16 cellular contexts compared by ENCODE assay signal in genomic region chr12:27048822-27049752, GRCh38. TPM values are rescaled to one million over a fixed set of nuclear protein-coding genes. Genes with fewer than 3 reads are reported as not detected.
DNase-seq lines count a peak whose midpoint lies in the region; ATAC-seq, FAIRE-seq and TF ChIP-seq lines count a peak whose summit lies in the region.
"Had no signal": no experiment of that assay in that cellular context is flagged by ENCODE, and none has a peak within 500 bp of the region (broad histone marks: within the 10 kb centered on the region; RNA-seq: fewer than 3 reads in every experiment).

No MANE protein-coding gene starts in this region.

- H3K36me3 ChIP-seq in IMR-90 (ENCODE audit: control insufficient read depth, insufficient read depth, low read length) (no peaks in the 10 kb centered on the region), astrocyte (ENCODE audit: insufficient read depth, low read length) (no peaks in the 10 kb centered on the region)
- H3K36me3 ChIP-seq: BE2C, gastrocnemius medialis had no signal

- peak overlapping the region; percentile 61; the same call in 1 of the 2 replicates for H3K4ac ChIP-seq in IMR-90 (ENCODE audit: low read depth, low read length)

- in situ Hi-C loops in IMR-90 (cut with MboI; ENCODE audit: low sequenced_read_pairs), result no loop called here

- no peak overlapping the region for H2AFZ ChIP-seq in IMR-90 (replicated peaks; ENCODE audit: low read length, poor library complexity)
- H2AFZ ChIP-seq in astrocyte (ENCODE audit: low read depth, low read length), result peak overlapping the region; percentile 1

- POLR2A ChIA-PET in AG04450 (lab: Yijun Ruan, JAX) (no interaction called here), IMR-90 (lab: Charles Lee; ENCODE audit: unreplicated experiment) (no interaction called here)

- no peak overlapping the region for H3K23ac ChIP-seq in IMR-90 (ENCODE audit: low read depth, low read length)

- H3K9me3 Mint-ChIP-seq in astrocyte (ENCODE audit: unreplicated experiment), result no peaks in the 10 kb centered on the region
- peaks cover 9% of the 10 kb centered on the region for H3K9me3 Mint-ChIP-seq in activated naive CD4-positive, alpha-beta T cell treated with anti-CD3 and anti-CD28 coated beads for 36 hours

- H2BK5ac ChIP-seq in IMR-90 (ENCODE audit: low read depth, low read length, poor library complexity, severe bottlenecking), result peak overlapping the region; percentile 38

- H2BK20ac ChIP-seq in IMR-90 (ENCODE audit: low read depth, low read length), result peak overlapping the region; percentile 12; the same call in 1 of the 2 replicates

- H3K4me1 ChIP-seq in IMR-90 (ENCODE audit: control insufficient read depth, insufficient read depth, low read length) (peaks cover 2% of the 10 kb centered on the region; the same call in 1 of the 2 replicates), astrocyte (ENCODE audit: insufficient read depth, low read length) (peaks cover 4% of the 10 kb centered on the region), foreskin keratinocyte (peaks cover 12% of the 10 kb centered on the region)
- H3K4me1 ChIP-seq: BE2C, gastrocnemius medialis, testis had no signal

- TF ChIP-seq POLR2A in IMR-90 (IDR thresholded peaks at IDR 0.05; ENCODE audit: low read depth, low read length), result no peak

- H3K27me3 Mint-ChIP-seq in astrocyte (ENCODE audit: low read depth, unreplicated experiment), result no peaks in the 10 kb centered on the region
- H3K27me3 Mint-ChIP-seq in activated naive CD4-positive, alpha-beta T cell treated with anti-CD3 and anti-CD28 coated beads for 36 hours (ENCODE audit: low read depth), result no peaks in the 10 kb centered on the region
- H3K27me3 Mint-ChIP-seq: brain, progenitor cell of endocrine pancreas had no signal

- H4K91ac ChIP-seq in IMR-90 (ENCODE audit: insufficient read depth, low read depth, low read length), result no peak overlapping the region

- H3K14ac ChIP-seq in IMR-90 (replicated peaks; ENCODE audit: low read depth, low read length), result no peak overlapping the region; the same call in 1 of the 2 replicates

- peak overlapping the region; percentile 50; the same call in 1 of the 2 replicates for H3K4me2 ChIP-seq in IMR-90 (ENCODE audit: low read depth, low read length)
- H3K4me2 ChIP-seq in astrocyte (ENCODE audit: low read length), result peak overlapping the region; percentile 14

- WGBS in IMR-90 (ENCODE audit: extremely low coverage in 2 of 2, insufficient read length in 1 of 2), 2 experiments, result no CpG with 5 or more reads among the region's 4 CpGs

- no peak for FAIRE-seq in astrocyte (lab: Jason Lieb, UNC)

- peaks cover 4% of the 10 kb centered on the region for H3K4me1 Mint-ChIP-seq in astrocyte (ENCODE audit: low read depth, unreplicated experiment)
- H3K4me1 Mint-ChIP-seq in activated naive CD4-positive, alpha-beta T cell treated with anti-CD3 and anti-CD28 coated beads for 36 hours (ENCODE audit: low read depth), result no peaks in the 10 kb centered on the region
- H3K4me1 Mint-ChIP-seq: brain had no signal

- H2AK9ac ChIP-seq in IMR-90 (replicated peaks; ENCODE audit: low read depth, low read length, poor library complexity), result no peak overlapping the region

- dilution Hi-C loops in IMR-90 (cut with HindIII; ENCODE audit: low sequenced_read_pairs, unreplicated experiment), result no loop called here

- H3K27ac Mint-ChIP-seq in astrocyte (ENCODE audit: unreplicated experiment), result peak overlapping the region; percentile 51
- no peak overlapping the region for H3K27ac Mint-ChIP-seq in activated naive CD4-positive, alpha-beta T cell treated with anti-CD3 and anti-CD28 coated beads for 36 hours
- H3K27ac Mint-ChIP-seq: brain, progenitor cell of endocrine pancreas had no signal

- H3K9ac ChIP-seq in IMR-90 (ENCODE audit: low read depth, low read length), result no peak overlapping the region
- no peak overlapping the region for H3K9ac ChIP-seq in astrocyte (ENCODE audit: low read length)

- no peak for TF ChIP-seq CTCF in AG04450 (IDR thresholded peaks at IDR 0.05; ENCODE audit: low read depth, low read length)
- no peak for TF ChIP-seq CTCF in IMR-90 (conservative IDR thresholded peaks at IDR 0.05; ENCODE audit: low read depth, low read length)
- no peak for TF ChIP-seq CTCF in astrocyte (IDR thresholded peaks at IDR 0.05; ENCODE audit: insufficient read depth, low read depth, low read length)
- no peak for TF ChIP-seq CTCF in foreskin keratinocyte (conservative IDR thresholded peaks at IDR 0.05)

- BruUV-seq in IMR-90 (replicated peaks; lab: Mats Ljungman, UMichigan), result no TSS peak

- H3K18ac ChIP-seq in IMR-90 (ENCODE audit: low read depth, low read length), result no peak overlapping the region

- no peak overlapping the region for H3K4me3 Mint-ChIP-seq in astrocyte (ENCODE audit: unreplicated experiment)
- no peak overlapping the region for H3K4me3 Mint-ChIP-seq in activated naive CD4-positive, alpha-beta T cell treated with anti-CD3 and anti-CD28 coated beads for 36 hours
- H3K4me3 Mint-ChIP-seq: activated T-cell treated with anti-CD3 and anti-CD28 coated beads, Interleukin-2, amount 50 U/mL, for 4 hours; brain had no signal

- H3K9me1 ChIP-seq in IMR-90 (ENCODE audit: insufficient read depth, low read length), result no peaks in the 10 kb centered on the region

- H2AK5ac ChIP-seq in IMR-90 (ENCODE audit: low read depth, low read length), result no peak overlapping the region

- no peak overlapping the region for H3K27ac ChIP-seq in AG04450 (ENCODE audit: low read depth, low read length)
- peak overlapping the region; percentile 20; the same call in 1 of the 2 replicates for H3K27ac ChIP-seq in IMR-90 (ENCODE audit: insufficient read depth, low read length)
- H3K27ac ChIP-seq in astrocyte (ENCODE audit: low read depth, low read length), result no peak overlapping the region
- H3K27ac ChIP-seq in foreskin keratinocyte, result peak overlapping the region; percentile 45
- H3K27ac ChIP-seq: gastrocnemius medialis, testis had no signal

- no peaks in the 10 kb centered on the region for H3K79me2 ChIP-seq in astrocyte (ENCODE audit: insufficient read depth, low read length)

- no peaks in the 10 kb centered on the region for H3K79me1 ChIP-seq in IMR-90 (ENCODE audit: low read depth in 1 of 2, low read length in 2 of 2)

- peak; percentile 63 for DNase-seq in AG04450 (ENCODE audit: low read depth, low spot score)
- DNase-seq in IMR-90, result peak; percentile 91
- peak; percentile 57 for DNase-seq in astrocyte (ENCODE audit: low read depth)
- DNase-seq in foreskin keratinocyte, result peak; percentile 68 to 86
- no peak for DNase-seq in activated naive CD4-positive, alpha-beta T cell treated with anti-CD3 and anti-CD28 coated beads for 36 hours
- no peak for DNase-seq in GF-D8 (lab: John Stamatoyannopoulos, UW)
- DNase-seq: activated CD4-positive, CD25-positive, alpha-beta regulatory T cell treated with anti-CD3 and anti-CD28 coated beads, Interleukin-2, amount 50 U/mL, for 72 hours; activated T-cell treated with anti-CD3 and anti-CD28 coated beads, Interleukin-2, amount 50 U/mL, for 4 hours; BE2C; gastrocnemius medialis; NCI-H345; testis had no signal

- intact Hi-C loops in IMR-90 (cut with micrococcal nuclease), result no loop called here
- intact Hi-C loops in activated naive CD4-positive, alpha-beta T cell treated with anti-CD3 and anti-CD28 coated beads for 36 hours (cut with micrococcal nuclease), result no loop called here

- CTCF ChIA-PET in AG04450 (lab: Charles Lee) (interaction anchor here (0.8 kb wide), 1 partner anchor 257 kb away, joined by 4 read pairs; no protein-coding TSS in a partner anchor), IMR-90 (lab: Yijun Ruan, JAX) (interaction anchor here (0.6 to 0.7 kb wide), 2 partner anchors 11 to 43 kb away, joined by 3 to 4 read pairs; no protein-coding TSS in a partner anchor)
- CTCF ChIA-PET in activated naive CD4-positive, alpha-beta T cell treated with anti-CD3 and anti-CD28 coated beads for 36 hours (lab: Charles Lee), result no interaction called here

- 0 out of 2 replicates have a peak overlapping the region, but pooled peaks have one; percentile 64 for H4K5ac ChIP-seq in IMR-90 (ENCODE audit: low read depth, low read length)

- H2BK15ac ChIP-seq in IMR-90 (ENCODE audit: low read depth, low read length), result no peak overlapping the region

- no peak overlapping the region for H3K4me3 ChIP-seq in AG04450 (ENCODE audit: low read depth, low read length)
- H3K4me3 ChIP-seq in IMR-90 (ENCODE audit: insufficient read depth, low read depth, low read length), result no peak overlapping the region
- H3K4me3 ChIP-seq in astrocyte (ENCODE audit: insufficient read depth, low read depth, low read length), result no peak overlapping the region
- H3K4me3 ChIP-seq: gastrocnemius medialis, testis had no signal

- ATAC-seq in IMR-90 (ENCODE audit: low read depth) (peak; percentile 86), foreskin keratinocyte (peak; percentile 94), GM18873 (IDR thresholded peaks at IDR 0.05; ENCODE audit: low FRiP score, unreplicated experiment) (no peak), HG03039 (IDR thresholded peaks at IDR 0.05; ENCODE audit: unreplicated experiment) (no peak)
- ATAC-seq: activated T-cell treated with anti-CD3 and anti-CD28 coated beads, Interleukin-2, amount 50 U/mL, for 4 hours; gastrocnemius medialis had no signal

- H3K27me3 ChIP-seq in AG04450 (ENCODE audit: control insufficient read depth, insufficient read depth, low read length) (no peaks in the 10 kb centered on the region), IMR-90 (ENCODE audit: control insufficient read depth, insufficient read depth, low read length) (no peaks in the 10 kb centered on the region), astrocyte (ENCODE audit: insufficient read depth, low read length) (no peaks in the 10 kb centered on the region), foreskin keratinocyte (no peaks in the 10 kb centered on the region)
- H3K27me3 ChIP-seq: BE2C, gastrocnemius medialis, testis had no signal

- H3K36me3 Mint-ChIP-seq in astrocyte (ENCODE audit: low read depth, unreplicated experiment), result peaks cover 4% of the 10 kb centered on the region
- peaks cover 1% of the 10 kb centered on the region for H3K36me3 Mint-ChIP-seq in activated naive CD4-positive, alpha-beta T cell treated with anti-CD3 and anti-CD28 coated beads for 36 hours (ENCODE audit: low read depth)
- H3K36me3 Mint-ChIP-seq: brain had no signal

- H4K20me1 ChIP-seq in IMR-90 (ENCODE audit: insufficient read depth, low read length) (no peaks in the 10 kb centered on the region), astrocyte (ENCODE audit: insufficient read depth, low read length) (no peaks in the 10 kb centered on the region)

- 0 out of 4 replicates have a peak overlapping the region, but pooled peaks of 1 of the 2 experiments have one; percentile 59 for H4K8ac ChIP-seq in IMR-90 (ENCODE audit: low read depth in 2 of 2, low read length in 2 of 2)

- no peak overlapping the region for H2BK120ac ChIP-seq in IMR-90 (ENCODE audit: low read depth, low read length)

- no peak for TF ChIP-seq RAD21 in IMR-90 (IDR thresholded peaks at IDR 0.05; ENCODE audit: low read length)

- no peak overlapping the region for H3K56ac ChIP-seq in IMR-90 (ENCODE audit: extremely low read depth, insufficient read depth, low read length)

- no peaks in the 10 kb centered on the region for H3K9me3 ChIP-seq in AG04450 (ENCODE audit: control insufficient read depth, insufficient read depth, low read length)
- no peaks in the 10 kb centered on the region for H3K9me3 ChIP-seq in IMR-90 (ENCODE audit: control insufficient read depth, insufficient read depth, low read length)
- no peaks in the 10 kb centered on the region for H3K9me3 ChIP-seq in astrocyte (ENCODE audit: insufficient read depth, low read depth, low read length)
- H3K9me3 ChIP-seq: BE2C, gastrocnemius medialis, testis had no signal

RNA-seq across cellular contexts. Expression of gene MED21, which starts 26.7 kb away (rescaled TPM):
- polyA plus RNA-seq in AG04450 (2011; rRNA removed) (39.4 and 47.7 TPM in 2 replicates), IMR-90 (2012; rRNA removed) (13.8 and 17.0 TPM in 2 replicates), foreskin keratinocyte (27.8 and 31.4 TPM in 2 replicates)
- 52.0 and 59.7 TPM in 2 replicates for polyA minus RNA-seq in AG04450 (2011; rRNA and poly(A)+ RNA removed)
- total RNA-seq in IMR-90 (2012; rRNA removed) (61.1 and 105 TPM in 2 replicates), astrocyte (44.8 and 47.3 TPM in 2 replicates), foreskin keratinocyte (52.0 and 56.9 TPM in 2 replicates)
- 6.8 and 10.2 TPM in 2 replicates for polyA plus RNA-seq in IMR-90 (2012; cell fraction: cytosol; rRNA removed)
- polyA plus RNA-seq in IMR-90 (2012; cell fraction: nucleus; rRNA removed; ENCODE audit: low replicate concordance), result 2.6 and 14.5 TPM in 2 replicates
- total RNA-seq in activated naive CD4-positive, alpha-beta T cell treated with anti-CD3 and anti-CD28 coated beads for 36 hours, result 10 to 100 TPM; 23.7 to 23.9 TPM

RNA-seq across cellular contexts. Expression of gene C12orf71, which starts 33.3 kb away (rescaled TPM):
- polyA plus RNA-seq in AG04450 (2011; rRNA removed) (not detected in 2 replicates), IMR-90 (2012; rRNA removed) (not detected in 2 replicates), foreskin keratinocyte (not detected in 2 replicates)
- not detected in 2 replicates for polyA minus RNA-seq in AG04450 (2011; rRNA and poly(A)+ RNA removed)
- total RNA-seq in IMR-90 (2012; rRNA removed) (not detected in 2 replicates), astrocyte (not detected in 2 replicates), foreskin keratinocyte (not detected in 2 replicates)
- polyA plus RNA-seq in IMR-90 (2012; cell fraction: cytosol; rRNA removed), result not detected in 2 replicates
- polyA plus RNA-seq in IMR-90 (2012; cell fraction: nucleus; rRNA removed; ENCODE audit: low replicate concordance), result not detected in 2 replicates
- total RNA-seq in activated naive CD4-positive, alpha-beta T cell treated with anti-CD3 and anti-CD28 coated beads for 36 hours, result not detected
- total RNA-seq: activated T-cell treated with anti-CD3 and anti-CD28 coated beads, Interleukin-2, amount 50 U/mL, for 4 hours; gastrocnemius medialis; progenitor cell of endocrine pancreas had no signal

RNA-seq across cellular contexts. Expression of gene TM7SF3, which starts 34.9 kb away (rescaled TPM):
- polyA plus RNA-seq in AG04450 (2011; rRNA removed) (116 and 120 TPM in 2 replicates), IMR-90 (2012; rRNA removed) (27.0 and 35.3 TPM in 2 replicates), foreskin keratinocyte (59.0 and 95.3 TPM in 2 replicates)
- 94.2 and 107 TPM in 2 replicates for polyA minus RNA-seq in AG04450 (2011; rRNA and poly(A)+ RNA removed)
- total RNA-seq in IMR-90 (2012; rRNA removed) (45.3 and 46.6 TPM in 2 replicates), astrocyte (93.2 and 104 TPM in 2 replicates), foreskin keratinocyte (91.2 and 126 TPM in 2 replicates)
- polyA plus RNA-seq in IMR-90 (2012; cell fraction: cytosol; rRNA removed), result 13.3 and 16.9 TPM in 2 replicates
- polyA plus RNA-seq in IMR-90 (2012; cell fraction: nucleus; rRNA removed; ENCODE audit: low replicate concordance), result 10.7 and 39.2 TPM in 2 replicates
- total RNA-seq in activated naive CD4-positive, alpha-beta T cell treated with anti-CD3 and anti-CD28 coated beads for 36 hours, result 10 to 100 TPM; 39.1 to 42.8 TPM

Comparison
In these comparisons a context has a peak if more than half of its experiments do, and no peak if none do; other contexts are left out.
1. DNase-seq: peak in AG04450 (single experiment), IMR-90 (single experiment), astrocyte (single experiment) and foreskin keratinocyte (2 of 2); none in activated naive CD4-positive, alpha-beta T cell treated with anti-CD3 and anti-CD28 coated beads for 36 hours (single experiment) and GF-D8 (single experiment).
2. H3K27ac ChIP-seq: peak in IMR-90 (single experiment) and foreskin keratinocyte (single experiment); none in AG04450 (single experiment) and astrocyte (single experiment).
3. ATAC-seq: peak in IMR-90 (single experiment) and foreskin keratinocyte (single experiment); none in GM18873 (single experiment) and HG03039 (single experiment).